Comparison of ENCODE assay signal across 11 cellular contexts in genomic region chr4:102168580-102168979, GRCh38.
DNase-seq lines count a peak whose midpoint lies in the region; TF ChIP-seq lines count a peak whose summit lies in the region.
"Had no signal": no experiment of that assay in that cellular context is flagged by ENCODE, and none has a peak within 500 bp of the region (broad histone marks: within the 10 kb centered on the region; RNA-seq: fewer than 3 reads in every experiment).

No MANE protein-coding gene starts in this region.

- no TSS peak for BruUV-seq in mammary epithelial cell (replicated peaks; lab: Mats Ljungman, UMichigan)

- no peak for TF ChIP-seq CTCF in mammary epithelial cell (conservative IDR thresholded peaks at IDR 0.05 in 1 of 2, IDR thresholded peaks at IDR 0.05 in 1 of 2; ENCODE audit: extremely low read depth in 1 of 2, insufficient read depth in 1 of 2, low read depth in 1 of 2, low read length in 2 of 2)

- H3K4me1 ChIP-seq in mammary epithelial cell (ENCODE audit: insufficient read depth, low read length) = no peaks in the 10 kb centered on the region

- no peaks in the 10 kb centered on the region for H3K79me2 ChIP-seq in mammary epithelial cell (ENCODE audit: insufficient read depth, low read length)

- H2AFZ ChIP-seq in mammary epithelial cell (ENCODE audit: low read depth, low read length) = no peak overlapping the region

- intact Hi-C loops in mammary epithelial cell (cut with micrococcal nuclease) = no loop called here

- no peak overlapping the region for H3K4me3 ChIP-seq in mammary epithelial cell (replicated peaks in 1 of 3; ENCODE audit: insufficient read depth in 1 of 3, low read depth in 2 of 3, low read length in 3 of 3)

- no peaks in the 10 kb centered on the region for H3K36me3 ChIP-seq in mammary epithelial cell (ENCODE audit: insufficient read depth, low read length)
- H3K36me3 ChIP-seq: BE2C had no signal

- dilution Hi-C loops in mammary epithelial cell (cut with HindIII; ENCODE audit: low sequenced_read_pairs) = no loop called here

- H3K9ac ChIP-seq in mammary epithelial cell (ENCODE audit: insufficient read depth, low read length) = no peak overlapping the region

- H3K9me3 ChIP-seq in mammary epithelial cell (replicated peaks; ENCODE audit: insufficient read depth, low read length) = no peaks in the 10 kb centered on the region
- H3K9me3 ChIP-seq: BE2C had no signal

- H3K27ac ChIP-seq in mammary epithelial cell (ENCODE audit: insufficient read depth, low read depth, low read length) = no peak overlapping the region

- H3K27me3 ChIP-seq in mammary epithelial cell (ENCODE audit: insufficient read depth, low read length) = no peaks in the 10 kb centered on the region
- H3K27me3 ChIP-seq: BE2C had no signal

- CTCF ChIA-PET in mammary epithelial cell (lab: Charles Lee; ENCODE audit: low non-redundant PET) = no interaction called here

- 78% methylated on average over 4 of the region's 4 CpGs for WGBS in mammary epithelial cell (ENCODE audit: low coverage, missing lambda C conversion rate)

- in situ Hi-C loops in G401 (cut with HindIII; ENCODE audit: low sequenced_read_pairs) = no loop called here
- in situ Hi-C loops in mammary epithelial cell (cut with MboI; ENCODE audit: low sequenced_read_pairs in 2 of 2) = no loop called here

- H3K4me2 ChIP-seq in mammary epithelial cell (ENCODE audit: insufficient read depth, low read depth, low read length) = no peak overlapping the region

- H4K20me1 ChIP-seq in mammary epithelial cell (ENCODE audit: insufficient read depth, low read length) = no peaks in the 10 kb centered on the region

- DNase-seq in D341Med (ENCODE audit: low spot score) (peak; percentile 30), G401 (ENCODE audit: low spot score) (peak; percentile 14), NCI-H69 (lab: John Stamatoyannopoulos, UW) (peak; percentile 90), myocyte (ENCODE audit: low read depth) (peak; percentile 17), activated gamma-delta T cell (lab: John Stamatoyannopoulos, UW) (no peak), mammary epithelial cell (no peak), NCI-H187 (lab: John Stamatoyannopoulos, UW) (no peak)
- DNase-seq: BE2C; CD8-positive, alpha-beta T cell; KBM-7; T-helper 1 cell had no signal

Comparison
In these comparisons a context has a peak if more than half of its experiments do, and no peak if none do; other contexts are left out.
1. DNase-seq: peak in D341Med (single experiment), G401 (single experiment), NCI-H69 (single experiment) and myocyte (single experiment); none in activated gamma-delta T cell (single experiment), mammary epithelial cell (single experiment) and NCI-H187 (0 of 2).